ENCODE assay signal across 8 cellular contexts in genomic region chr10:62817120-62817762, GRCh38. TPM values are rescaled to one million over a fixed set of nuclear protein-coding genes. Genes with fewer than 3 reads are reported as not detected.
DNase-seq lines count a peak whose midpoint lies in the region; ATAC-seq and TF ChIP-seq lines count a peak whose summit lies in the region.

No MANE protein-coding gene starts in this region.

- H3K4me1 ChIP-seq in liver (ENCODE audit: control insufficient read depth in 4 of 4, insufficient read depth in 4 of 4, low read length in 3 of 4) = peaks cover 14 to 35% (median 24%) of the 10 kb centered on the region in 4 donors

- H3K9me3 ChIP-seq in liver (ENCODE audit: control insufficient read depth in 4 of 4, low read length in 3 of 4) = no peaks in the 10 kb centered on the region

- H3K9ac ChIP-seq in liver (ENCODE audit: low read depth in 1 of 2, low read length in 2 of 2) = peak overlapping the region; percentile 42 to 72

- WGBS in liver = under 1% methylated on average over 49 of the region's 49 CpGs

- DNase-seq in NCI-H1417 (lab: John Stamatoyannopoulos, UW) (peak in 2 of 3 experiments; percentile 19 to 44), NCI-H1417 treated with DMSO at 0.1 percent for 48 hours (lab: John Stamatoyannopoulos, UW) (no peak), UCSD-AML1 (lab: John Stamatoyannopoulos, UW; ENCODE audit: unreplicated experiment) (peak; percentile 49), choroid plexus epithelial cell (ENCODE audit: low read depth) (no peak), NCI-H1930 (lab: John Stamatoyannopoulos, UW) (no peak)
- DNase-seq in stimulated activated CD4-positive, alpha-beta T cell treated with anti-CD3 and anti-CD28 coated beads, TNF-alpha, amount 100 ng/mL, for 24 hours (ENCODE audit: low read depth in 3 of 3) = peak in 2 of 3 experiments; percentile 40 to 65

- H3K27me3 ChIP-seq in liver (ENCODE audit: control insufficient read depth in 4 of 4, insufficient read depth in 4 of 4, low read length in 3 of 4) = peaks cover 0 to 6% (median 4%) of the 10 kb centered on the region in 4 donors

- TF ChIP-seq RAD21 in liver (IDR thresholded peaks at IDR 0.05) = no peak

- H3K4me3 ChIP-seq in choroid plexus epithelial cell (ENCODE audit: low read depth, low read length) = peak overlapping the region; percentile 77
- peak overlapping the region; percentile 70 to 93 (median 72) for H3K4me3 ChIP-seq in liver (ENCODE audit: low read depth in 1 of 3, low read length in 3 of 3)

- peak overlapping the region; percentile 92 to 94 for H3K27ac ChIP-seq in liver (ENCODE audit: low read depth in 1 of 2, low read length in 2 of 2)

- TF ChIP-seq CTCF in choroid plexus epithelial cell (conservative IDR thresholded peaks at IDR 0.05; ENCODE audit: low read depth, low read length) (no peak), liver (IDR thresholded peaks at IDR 0.05; ENCODE audit: low read depth, low read length, missing input control) (no peak)

- H3K36me3 ChIP-seq in liver (ENCODE audit: control insufficient read depth in 4 of 4, insufficient read depth in 3 of 4, low read depth in 1 of 4, low read length in 3 of 4) = no peaks in the 10 kb centered on the region

- ATAC-seq in HG03159 (IDR thresholded peaks at IDR 0.05; ENCODE audit: unreplicated experiment) = peak; percentile 10

TF ChIP-seq in liver, 16 proteins besides CTCF, POLR2A, EP300 and RAD21:
- TF ChIP-seq ATF3 (IDR thresholded peaks at IDR 0.05) = no peak
- TF ChIP-seq NR2F2 (IDR thresholded peaks at IDR 0.05) = no peak
- TF ChIP-seq FOXA1 (IDR thresholded peaks at IDR 0.05) = no peak
TF ChIP-seq in liver: peak in this region for 0.

RNA-seq across cellular contexts. Expression of gene EGR2, which starts 1.1 kb away (rescaled TPM):
- total RNA-seq in liver = under 1 TPM; 0.17 to 0.19 TPM
- under 1 TPM; 0.27 to 0.76 TPM for polyA plus RNA-seq in liver

RNA-seq across cellular contexts. Expression of gene ADO, which starts 12.7 kb away (rescaled TPM):
- total RNA-seq in liver = 1 to 10 TPM; 6.7 TPM
- polyA plus RNA-seq in liver = 1 to 10 TPM; 1.4 to 4.3 TPM

Comparison
In these comparisons a context has a peak if more than half of its experiments do, and no peak if none do; other contexts are left out.
1. DNase-seq: peak in NCI-H1417 (2 of 3), UCSD-AML1 (single experiment) and stimulated activated CD4-positive, alpha-beta T cell treated with anti-CD3 and anti-CD28 coated beads, TNF-alpha, amount 100 ng/mL, for 24 hours (2 of 3); none in NCI-H1417 treated with DMSO at 0.1 percent for 48 hours (single experiment), choroid plexus epithelial cell (single experiment) and NCI-H1930 (0 of 2).